40 cellular contexts compared by ENCODE assay signal in the genomic region with DNA sequence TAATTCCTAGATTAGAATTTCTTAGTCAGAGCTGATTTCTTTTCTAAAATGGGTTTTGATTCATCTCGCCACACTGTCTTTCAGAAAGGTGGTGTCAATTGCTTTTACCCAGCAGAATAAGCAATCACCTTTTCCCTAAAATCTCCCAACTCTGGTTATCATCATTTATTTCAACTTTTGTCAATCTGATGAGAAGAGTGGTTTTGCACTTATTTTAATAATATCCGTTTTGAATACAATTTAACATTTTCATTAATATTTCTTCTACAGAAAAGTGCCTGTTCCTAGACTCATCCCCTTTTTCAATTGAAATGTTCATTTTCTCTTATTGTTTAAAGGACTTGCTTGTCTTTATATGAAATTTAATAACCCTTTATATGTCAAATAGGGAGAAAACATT. TPM values are rescaled to one million over a fixed set of nuclear protein-coding genes. Genes with fewer than 3 reads are reported as not detected.
"Had no signal": no experiment of that assay in that cellular context is flagged by ENCODE, and none has a peak within 500 bp of the region (broad histone marks: within the 10 kb centered on the region; RNA-seq: fewer than 3 reads in every experiment).

No MANE protein-coding gene starts in this region.

- H3K4me3 ChIP-seq: MG63 had no signal

- H3K36me3 ChIP-seq: MG63 had no signal

- DNase-seq: Karpas-422, Kasumi-1, MG63, MM.1S, MV-4-11, NCI-H1048, NCI-H1092, NCI-H1092 treated with DMSO at 0.1 percent for 48 hours, NCI-H1105, NCI-H1105 treated with DMSO at 0.1 percent for 48 hours, NCI-H1417, NCI-H1417 treated with DMSO at 0.1 percent for 48 hours, NCI-H1436, NCI-H1436 treated with DMSO at 0.1 percent for 48 hours, NCI-H146, NCI-H1694, NCI-H1694 treated with DMSO at 0.1 percent for 48 hours, NCI-H187, NCI-H187 treated with DMSO at 0.1 percent for 48 hours, NCI-H1930, NCI-H2029, NCI-H2029 treated with DMSO at 0.1 percent for 48 hours, NCI-H2081, NCI-H2081 treated with DMSO at 0.1 percent for 48 hours, NCI-H2107, NCI-H2171, NCI-H2171 treated with DMSO at 0.1 percent for 48 hours, NCI-H2227 treated with DMSO at 0.1 percent for 48 hours, NCI-H226, NCI-H345, NCI-H446, NCI-H446 treated with DMSO at 0.1 percent for 48 hours, NCI-H510A, NCI-H510A treated with DMSO at 0.1 percent for 48 hours, NCI-H524, NCI-H524 treated with DMSO at 0.1 percent for 48 hours had no signal

- H3K9me3 ChIP-seq: MG63 had no signal

RNA-seq across cellular contexts. Expression of a gene that starts 8.2 kb away (rescaled TPM):
- total RNA-seq: LHCN-M2, M059J, MCF 10A, NCI-H460 had no signal

RNA-seq across cellular contexts. Expression of a gene that starts 40.7 kb away (rescaled TPM):
- total RNA-seq: M059J had no signal
